Comparison of ENCODE assay signal across 8 cellular contexts in the genomic region with DNA sequence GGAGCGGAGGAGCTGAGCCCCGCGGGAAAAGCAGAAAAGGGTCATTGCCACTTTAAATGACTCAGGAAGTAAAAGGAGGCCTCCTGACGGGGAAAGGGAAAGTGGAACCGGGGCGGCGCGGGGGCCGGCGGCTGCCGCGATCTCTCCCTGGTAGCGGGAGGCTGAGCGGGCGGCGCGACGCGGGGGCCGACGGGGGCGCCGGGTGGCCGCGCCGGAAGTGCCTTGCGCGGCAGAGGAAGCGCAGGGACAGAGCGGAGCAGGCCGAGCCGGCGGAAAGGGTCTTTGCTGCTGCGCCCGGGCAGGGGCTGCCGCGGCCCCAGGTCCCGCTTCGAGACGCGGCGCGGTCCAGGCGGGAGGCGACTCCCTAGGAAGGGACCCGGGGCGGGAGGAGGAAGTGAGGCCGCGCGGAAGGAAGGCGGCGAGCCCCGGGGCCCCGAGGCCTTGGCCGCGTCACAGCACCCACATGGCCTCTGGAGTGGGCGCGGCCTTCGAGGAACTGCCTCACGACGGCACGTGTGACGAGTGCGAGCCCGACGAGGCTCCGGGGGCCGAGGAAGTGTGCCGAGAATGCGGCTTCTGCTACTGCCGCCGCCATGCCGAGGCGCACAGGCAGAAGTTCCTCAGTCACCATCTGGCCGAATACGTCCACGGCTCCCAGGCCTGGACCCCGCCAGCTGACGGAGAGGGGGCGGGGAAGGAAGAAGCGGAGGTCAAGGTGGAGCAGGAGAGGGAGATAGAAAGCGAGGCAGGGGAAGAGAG. TPM values are rescaled to one million over a fixed set of nuclear protein-coding genes. Genes with fewer than 3 reads are reported as not detected.
DNase-seq lines count a peak whose midpoint lies in the region; ATAC-seq and TF ChIP-seq lines count a peak whose summit lies in the region.

A gene with protein sequence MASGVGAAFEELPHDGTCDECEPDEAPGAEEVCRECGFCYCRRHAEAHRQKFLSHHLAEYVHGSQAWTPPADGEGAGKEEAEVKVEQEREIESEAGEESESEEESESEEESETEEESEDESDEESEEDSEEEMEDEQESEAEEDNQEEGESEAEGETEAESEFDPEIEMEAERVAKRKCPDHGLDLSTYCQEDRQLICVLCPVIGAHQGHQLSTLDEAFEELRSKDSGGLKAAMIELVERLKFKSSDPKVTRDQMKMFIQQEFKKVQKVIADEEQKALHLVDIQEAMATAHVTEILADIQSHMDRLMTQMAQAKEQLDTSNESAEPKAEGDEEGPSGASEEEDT (plus strand): TSS at position 127 of the 759 bp plus-strand sequence. CDS start 337 bp downstream, at position 464.

- TF ChIP-seq CTCF in GM10248 (IDR thresholded peaks at IDR 0.05; ENCODE audit: control extremely low read depth, extremely low read depth, low read depth, missing control alignments) (no peak), NB4 (IDR thresholded peaks at IDR 0.05; ENCODE audit: low read depth, low read length) (no peak), adrenal gland (IDR thresholded peaks at IDR 0.05) (no peak), prostate gland (IDR thresholded peaks at IDR 0.05) (no peak)

- intact Hi-C loops in adrenal gland (cut with DNase I), result no loop called here
- intact Hi-C loops in left cardiac atrium (cut with DNase I), result loop anchor here in 1 of 2 donors (5.0 to 10.0 kb wide), 2 partner anchors 41 to 162 kb away; no protein-coding TSS in a partner anchor
- intact Hi-C loops in prostate gland (cut with DNase I), result no loop called here

- H3K36me3 ChIP-seq in adrenal gland (replicated peaks in 1 of 2), result no peaks in the 10 kb centered on the region
- H3K36me3 ChIP-seq in prostate gland, result no peaks in the 10 kb centered on the region
- no peaks in the 10 kb centered on the region for H3K36me3 ChIP-seq in urinary bladder (ENCODE audit: insufficient read depth)

- POLR2A ChIA-PET in GM10248 (lab: Yijun Ruan, JAX), result no interaction called here
- POLR2A ChIA-PET in HEK293T (lab: Yijun Ruan, JAX), result interaction anchor here (1.4 to 1.5 kb wide), 2 partner anchors 44 to 159 kb away, joined by 5 to 11 read pairs; a partner anchor contains a TSS

- TF ChIP-seq POLR2A in NB4 (IDR thresholded peaks at IDR 0.05; ENCODE audit: extremely low read depth, insufficient read length), result peak; percentile 18
- peak; percentile 59 to 79 for TF ChIP-seq POLR2A in adrenal gland (IDR thresholded peaks at IDR 0.05)
- no peak for TF ChIP-seq POLR2A in prostate gland (IDR thresholded peaks at IDR 0.05)

- 2 to 3% (median 2%) methylated on average over 33 to 82 of the region's 82 CpGs for WGBS in adrenal gland, 4 donors
- WGBS in prostate gland, result 3% methylated on average over 79 of the region's 82 CpGs
- WGBS in urinary bladder, result 2% methylated on average over 82 of the region's 82 CpGs

- ATAC-seq in left cardiac atrium, result peak; percentile 95 to 98

- H3K4me3 ChIP-seq in NB4 (ENCODE audit: low read depth, low read length), result peak within 1 kb of the TSS; percentile 70
- peak within 1 kb of the TSS; percentile 6 to 69 (median 51) for H3K4me3 ChIP-seq in adrenal gland
- peak within 1 kb of the TSS; percentile 69 to 74 for H3K4me3 ChIP-seq in prostate gland
- peak within 1 kb of the TSS; percentile 78 for H3K4me3 ChIP-seq in urinary bladder (ENCODE audit: low read depth, low read length)

- H3K27ac ChIP-seq in adrenal gland (peak within 1 kb of the TSS; percentile 84 to 99 (median 99)), prostate gland (peak within 1 kb of the TSS; percentile 79 to 83), urinary bladder (ENCODE audit: low read depth) (peak within 1 kb of the TSS; percentile 94)

- CTCF ChIA-PET in GM10248 (lab: Yijun Ruan, JAX) (interaction anchor here (2.2 kb wide), 1 partner anchor 12 kb away, joined by 5 read pairs; no protein-coding TSS in a partner anchor), HEK293T (lab: Yijun Ruan, JAX) (no interaction called here)

- H3K9me3 ChIP-seq in adrenal gland (replicated peaks in 1 of 3) (peaks cover 0 to 8% (median 7%) of the 10 kb centered on the region in 3 donors), prostate gland (no peaks in the 10 kb centered on the region)

- H3K27me3 ChIP-seq in adrenal gland (no peaks in the 10 kb centered on the region), prostate gland (replicated peaks; ENCODE audit: insufficient read depth) (no peaks in the 10 kb centered on the region)

- H3K4me1 ChIP-seq in adrenal gland (replicated peaks in 1 of 2), result peaks cover 7 to 28% of the 10 kb centered on the region in 2 donors
- H3K4me1 ChIP-seq in prostate gland (replicated peaks), result no peaks in the 10 kb centered on the region
- no peaks in the 10 kb centered on the region for H3K4me1 ChIP-seq in urinary bladder (ENCODE audit: insufficient read depth)

- peak; percentile 89 for DNase-seq in GM10248 (ENCODE audit: extremely low spot score)
- DNase-seq in HEK293T (ENCODE audit: extremely low spot score), result peak; percentile 68
- DNase-seq in NB4 (ENCODE audit: low read depth), result peak; percentile 85
- DNase-seq in T-helper 1 cell, result peak; percentile 61 to 84 (median 70)
- DNase-seq in adrenal gland, result peak; percentile 84 to 94 (median 87)
- DNase-seq in left cardiac atrium, result peak; percentile 88
- DNase-seq in prostate gland (ENCODE audit: low spot score), result peak; percentile 63

TF ChIP-seq in HEK293T, 16 proteins besides CTCF, POLR2A, EP300 and RAD21:
- TF ChIP-seq L3MBTL2 (conservative IDR thresholded peaks at IDR 0.05), result peak; percentile 100
- TF ChIP-seq HDGF (IDR thresholded peaks at IDR 0.05; ENCODE audit: borderline replicate concordance), result no peak
- no peak for TF ChIP-seq ARNT (IDR thresholded peaks at IDR 0.05)
- TF ChIP-seq FOXK2 (IDR thresholded peaks at IDR 0.05), result no peak
- peak; percentile 74; the same call in 1 of the 2 replicates for TF ChIP-seq FOXM1 (IDR thresholded peaks at IDR 0.05; ENCODE audit: borderline replicate concordance)
- TF ChIP-seq ELF4 (IDR thresholded peaks at IDR 0.05), result peak; percentile 24; the same call in 1 of the 2 replicates

RNA-seq across cellular contexts. Expression of the gene that starts here (rescaled TPM):
- total RNA-seq in adrenal gland (10 to 100 TPM; 19.0 to 89.8 (median 44.9) TPM), left cardiac atrium (10 to 100 TPM; 35.0 to 46.0 TPM), prostate gland (10 to 100 TPM; 30.6 to 33.2 TPM), urinary bladder (16.0 TPM)
- polyA plus RNA-seq in adrenal gland (10 to 100 TPM in 2 of 3 donors, 1 to 10 TPM in 1; 5.5 to 59.8 (median 12.5) TPM), urinary bladder (24.3 TPM)

Comparison
In these comparisons a context has a peak if more than half of its experiments do, and no peak if none do; other contexts are left out.
1. Peak in every context shown above with its lines: DNase-seq, ATAC-seq, H3K4me3 ChIP-seq and H3K27ac ChIP-seq.